24 cellular contexts compared by ENCODE assay signal in genomic region chr1:60017831-60018230, GRCh38. TPM values are rescaled to one million over a fixed set of nuclear protein-coding genes. Genes with fewer than 3 reads are reported as not detected.
DNase-seq lines count a peak whose midpoint lies in the region; ATAC-seq, FAIRE-seq and TF ChIP-seq lines count a peak whose summit lies in the region.
"Had no signal": no experiment of that assay in that cellular context is flagged by ENCODE, and none has a peak within 500 bp of the region (broad histone marks: within the 10 kb centered on the region; RNA-seq: fewer than 3 reads in every experiment).

No MANE protein-coding gene starts in this region.

- H3K27me3 Mint-ChIP-seq in brain, result peaks cover 3% of the 10 kb centered on the region

- peak overlapping the region in 1 of 5 experiments; percentile 59 for H3K4me3 Mint-ChIP-seq in brain
- H3K4me3 Mint-ChIP-seq: CD4-positive, alpha-beta memory T cell had no signal

- peaks cover 7% of the 10 kb centered on the region for H3K4me1 Mint-ChIP-seq in brain
- H3K4me1 Mint-ChIP-seq: CD4-positive, alpha-beta memory T cell had no signal

- H3K4me3 ChIP-seq in retinal pigment epithelial cell (ENCODE audit: low read length), result no peak overlapping the region
- H3K4me3 ChIP-seq: A549, GM23248 had no signal

- H3K27ac Mint-ChIP-seq in brain, result peak overlapping the region in 3 of 5 experiments; percentile 21 to 81 (median 49)
- H3K27ac Mint-ChIP-seq: CD4-positive, alpha-beta memory T cell had no signal

- H3K9me3 Mint-ChIP-seq in brain, result peaks cover 10 to 40% (median 12%) of the 10 kb centered on the region in 5 experiments

- FAIRE-seq in D721Med (lab: Jason Lieb, UNC), result peak; percentile 84
- FAIRE-seq: A549, GM12891, GM18507, H1 had no signal

- H3K36me3 Mint-ChIP-seq in brain, result peaks cover 4% of the 10 kb centered on the region
- H3K36me3 Mint-ChIP-seq: CD4-positive, alpha-beta memory T cell had no signal

- DNase-seq in D721Med (ENCODE audit: insufficient read length, low spot score) (no peak), NCI-H82 (lab: John Stamatoyannopoulos, UW) (peak; percentile 82), retinal pigment epithelial cell (ENCODE audit: low read depth) (peak; percentile 56), COR-L47 (lab: John Stamatoyannopoulos, UW) (no peak), GF-D8 (lab: John Stamatoyannopoulos, UW) (no peak)
- DNase-seq in stimulated activated CD4-positive, alpha-beta T cell treated with anti-CD3 and anti-CD28 coated beads, Interleukin-1b, Interleukin-23, amount 100 ng/mL, for 48 hours, result no peak
- DNase-seq: 8988T; C1 segment of cervical spinal cord; Caco-2; CD4-positive, alpha-beta memory T cell; DMS 273 treated with DMSO at 0.1 percent for 48 hours; DMS79; EL; GDM1; GM23248; H7; HCEC 1CT had no signal

- ATAC-seq in GM18519 (IDR thresholded peaks at IDR 0.05; ENCODE audit: low FRiP score, unreplicated experiment), result no peak
- ATAC-seq: A549 had no signal

- TF ChIP-seq CTCF in D721Med (IDR thresholded peaks at IDR 0.05; ENCODE audit: insufficient read depth, missing control alignments), result no peak
- TF ChIP-seq CTCF in brain (conservative IDR thresholded peaks at IDR 0.05), result no peak
- TF ChIP-seq CTCF in retinal pigment epithelial cell (conservative IDR thresholded peaks at IDR 0.05; ENCODE audit: low read depth, low read length), result no peak

RNA-seq across cellular contexts. Expression of gene C1orf87, which starts 55.7 kb away (rescaled TPM):
- not detected for polyA plus RNA-seq in brain (ENCODE audit: insufficient read depth, low read depth, low replicate concordance)
- polyA plus RNA-seq: A549; BJ; CD4-positive, alpha-beta memory T cell; GM23248; H1 had no signal

Comparison
In these comparisons a context has a peak if more than half of its experiments do, and no peak if none do; other contexts are left out.
1. DNase-seq: peak in NCI-H82 (single experiment) and retinal pigment epithelial cell (single experiment); none in D721Med (single experiment), COR-L47 (single experiment), GF-D8 (single experiment) and stimulated activated CD4-positive, alpha-beta T cell treated with anti-CD3 and anti-CD28 coated beads, Interleukin-1b, Interleukin-23, amount 100 ng/mL, for 48 hours (single experiment).